In the genomic region with DNA sequence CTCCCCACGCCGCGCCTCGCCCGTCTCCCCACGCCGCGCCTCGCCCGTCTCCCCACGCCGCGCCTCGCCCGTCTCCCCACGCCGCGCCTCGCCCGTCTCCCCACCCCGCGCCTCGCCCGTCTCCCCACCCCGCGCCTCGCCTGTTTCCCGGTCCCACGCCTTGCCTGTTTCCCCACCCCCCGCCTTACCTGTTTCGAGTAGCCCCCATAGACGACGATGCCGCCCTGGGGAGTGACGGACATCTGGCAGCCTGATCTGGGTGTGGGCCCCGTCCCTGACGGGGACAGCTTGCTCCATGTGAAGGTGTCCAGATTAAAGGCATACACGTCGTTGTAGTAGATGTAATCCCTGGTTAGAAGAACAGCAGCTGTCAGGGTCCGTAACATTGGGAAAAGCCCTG, we compare ENCODE assay signal across 7 cellular contexts. TPM values are rescaled to one million over a fixed set of nuclear protein-coding genes. Genes with fewer than 3 reads are reported as not detected.
DNase-seq lines count a peak whose midpoint lies in the region; ATAC-seq and TF ChIP-seq lines count a peak whose summit lies in the region.
"Not testable (repeated sequence)": the region's sequence is repeated elsewhere in the genome, so short reads cannot be mapped to it uniquely, and the experiment has no call there.

No MANE protein-coding gene starts in this region.

- not testable (repeated sequence) for H2BK20ac ChIP-seq in H9 (ENCODE audit: low read depth, low read length, poor library complexity, severe bottlenecking)

- H3K4ac ChIP-seq in H9 (ENCODE audit: low read depth, low read length): not testable (repeated sequence)

- H3K27ac ChIP-seq in BLaER1: peak overlapping the region; percentile 77
- not testable (repeated sequence) for H3K27ac ChIP-seq in H9 (ENCODE audit: insufficient read length, low read depth, low read length); osteoblast (ENCODE audit: low read depth, low read length)
- peak overlapping the region; percentile 79 for H3K27ac ChIP-seq in OCI-LY7 (ENCODE audit: low read depth, low read length, poor library complexity, severe bottlenecking)

- not testable (repeated sequence) for H3K79me2 ChIP-seq in H9 (ENCODE audit: insufficient read depth, low read length); osteoblast (ENCODE audit: insufficient read depth, low read length)
- H3K79me2 ChIP-seq in OCI-LY7 (ENCODE audit: insufficient read depth, low read depth, low read length): peaks cover 37% of the 10 kb centered on the region; the same call in 1 of the 2 replicates

- not testable (repeated sequence) for H3K18ac ChIP-seq in H9 (ENCODE audit: insufficient read length, low read depth, low read length)

- not testable (repeated sequence) for H3K9me3 Mint-ChIP-seq in H9; activated naive CD4-positive, alpha-beta T cell treated with anti-CD3 and anti-CD28 coated beads, Interleukin-2, amount 10 ng/mL, durations not matched to agents 7 days and 5 days; endothelial cell (ENCODE audit: unreplicated experiment); memory B cell

- not testable (repeated sequence) for H4K20me1 ChIP-seq in BLaER1; H9 (ENCODE audit: control insufficient read depth, insufficient read depth, insufficient read length); OCI-LY7 (ENCODE audit: insufficient read depth, low read length)
- H4K20me1 ChIP-seq in osteoblast (ENCODE audit: insufficient read depth, low read length): peaks cover 20% of the 10 kb centered on the region

- not testable (repeated sequence) for H4K91ac ChIP-seq in H9 (ENCODE audit: insufficient read length, low read depth, low read length)

- H3K27ac Mint-ChIP-seq in H9 (peak overlapping the region in 2 of 3 experiments; percentile 42 to 54; a peak in 2 of 7 replicates), endothelial cell (ENCODE audit: unreplicated experiment) (peak overlapping the region; percentile 80), memory B cell (peak overlapping the region; percentile 78)
- peak overlapping the region; percentile 35 for H3K27ac Mint-ChIP-seq in activated naive CD4-positive, alpha-beta T cell treated with anti-CD3 and anti-CD28 coated beads, Interleukin-2, amount 10 ng/mL, durations not matched to agents 7 days and 5 days

- H3K36me3 Mint-ChIP-seq in H9 (ENCODE audit: insufficient read depth in 1 of 3, low read depth in 3 of 3) (peaks cover 45 to 89% (median 77%) of the 10 kb centered on the region in 3 experiments), endothelial cell (ENCODE audit: low read depth, unreplicated experiment) (peaks cover 34% of the 10 kb centered on the region), memory B cell (peaks cover 39% of the 10 kb centered on the region)
- H3K36me3 Mint-ChIP-seq in activated naive CD4-positive, alpha-beta T cell treated with anti-CD3 and anti-CD28 coated beads, Interleukin-2, amount 10 ng/mL, durations not matched to agents 7 days and 5 days: peaks cover 61% of the 10 kb centered on the region

- H2BK120ac ChIP-seq in H9 (ENCODE audit: low read depth, low read length, poor library complexity, severe bottlenecking): not testable (repeated sequence)

- peak overlapping the region; percentile 56; the same call in 1 of the 2 replicates for H3K4me2 ChIP-seq in BLaER1
- H3K4me2 ChIP-seq in H9 (ENCODE audit: insufficient read depth, insufficient read length, low read length); OCI-LY7 (ENCODE audit: low read length); osteoblast (ENCODE audit: insufficient read depth, low read length): not testable (repeated sequence)

- H3K23me2 ChIP-seq in H9 (ENCODE audit: insufficient read length, low read depth, low read length, poor library complexity, severe bottlenecking): not testable (repeated sequence)

- H4K5ac ChIP-seq in H9 (ENCODE audit: insufficient read length, low read depth, low read length): not testable (repeated sequence)

- CTCF ChIA-PET in OCI-LY7 (lab: Charles Lee; ENCODE audit: unreplicated experiment); activated naive CD4-positive, alpha-beta T cell treated with anti-CD3 and anti-CD28 coated beads, Interleukin-2, amount 10 ng/mL, durations not matched to agents 7 days and 5 days (lab: Charles Lee): not testable (repeated sequence)

- not testable (repeated sequence) for ATAC-seq in memory B cell (ENCODE audit: low read depth)

- not testable (repeated sequence) for H3K9me2 ChIP-seq in OCI-LY7 (ENCODE audit: insufficient read depth, low read length)

- not testable (repeated sequence) for H2AK5ac ChIP-seq in H9 (ENCODE audit: insufficient read length, low read length)

- H2BK12ac ChIP-seq in H9 (ENCODE audit: insufficient read length, low read depth, low read length): not testable (repeated sequence)

- not testable (repeated sequence) for H4K8ac ChIP-seq in H9 (replicated peaks; ENCODE audit: insufficient read length, low read depth, low read length)

- not testable (repeated sequence) for H2BK15ac ChIP-seq in H9 (ENCODE audit: low read depth, low read length)

- H3K79me1 ChIP-seq in H9 (ENCODE audit: insufficient read depth, low read depth, low read length, poor library complexity, severe bottlenecking): not testable (repeated sequence)

- not testable (repeated sequence) for H2BK5ac ChIP-seq in H9 (ENCODE audit: insufficient read length, low read length)

- H3K9ac ChIP-seq in BLaER1: peak overlapping the region; percentile 56; the same call in 1 of the 2 replicates
- not testable (repeated sequence) for H3K9ac ChIP-seq in H9 (ENCODE audit: extremely low read depth, insufficient read length, low read length)

- POLR2A ChIA-PET in OCI-LY7 (lab: Charles Lee): not testable (repeated sequence)

- H3K4me1 ChIP-seq in BLaER1 (peaks cover 68% of the 10 kb centered on the region), OCI-LY7 (ENCODE audit: insufficient read depth, low read length, poor library complexity, severe bottlenecking) (peaks cover 85% of the 10 kb centered on the region)
- H3K4me1 ChIP-seq in H9 (ENCODE audit: insufficient read depth, low read length); osteoblast (ENCODE audit: insufficient read depth, low read length): not testable (repeated sequence)

- H3K27me3 ChIP-seq in BLaER1; H9 (ENCODE audit: insufficient read depth, low read length); osteoblast (ENCODE audit: insufficient read depth, low read length): not testable (repeated sequence)

- H3K4me1 Mint-ChIP-seq in H9; activated naive CD4-positive, alpha-beta T cell treated with anti-CD3 and anti-CD28 coated beads, Interleukin-2, amount 10 ng/mL, durations not matched to agents 7 days and 5 days: not testable (repeated sequence)
- H3K4me1 Mint-ChIP-seq in endothelial cell (ENCODE audit: unreplicated experiment): peaks cover 21% of the 10 kb centered on the region
- peaks cover 19% of the 10 kb centered on the region for H3K4me1 Mint-ChIP-seq in memory B cell

- not testable (repeated sequence) for H3K9me3 ChIP-seq in BLaER1; H9 (ENCODE audit: control insufficient read depth, low read depth, low read length); OCI-LY7 (ENCODE audit: low read length); osteoblast (ENCODE audit: low read depth, low read length)

- H3K14ac ChIP-seq in H9 (ENCODE audit: insufficient read depth, low read length): not testable (repeated sequence)

- not testable (repeated sequence) for H3K4me3 Mint-ChIP-seq in H9; activated naive CD4-positive, alpha-beta T cell treated with anti-CD3 and anti-CD28 coated beads, Interleukin-2, amount 10 ng/mL, durations not matched to agents 7 days and 5 days; endothelial cell (ENCODE audit: unreplicated experiment); memory B cell

- not testable (repeated sequence) for H3K4me3 ChIP-seq in BLaER1; OCI-LY7 (ENCODE audit: low read depth, low read length, poor library complexity, severe bottlenecking); osteoblast (ENCODE audit: insufficient read depth, low read length)

- H3K56ac ChIP-seq in H9 (ENCODE audit: insufficient read length, low read depth, low read length): not testable (repeated sequence)

- H3K27me3 Mint-ChIP-seq in H9 (ENCODE audit: low read depth); activated naive CD4-positive, alpha-beta T cell treated with anti-CD3 and anti-CD28 coated beads, Interleukin-2, amount 10 ng/mL, durations not matched to agents 7 days and 5 days; endothelial cell (ENCODE audit: unreplicated experiment); memory B cell: not testable (repeated sequence)

- not testable (repeated sequence) for TF ChIP-seq CTCF in H9 (conservative IDR thresholded peaks at IDR 0.05); OCI-LY7 (conservative IDR thresholded peaks at IDR 0.05; ENCODE audit: low read length); endothelial cell (IDR thresholded peaks at IDR 0.05; ENCODE audit: unreplicated experiment); osteoblast (IDR thresholded peaks at IDR 0.05; ENCODE audit: extremely low read depth, low read depth, low read length)

- H3K23ac ChIP-seq in H9 (ENCODE audit: insufficient read length, low read depth, low read length): not testable (repeated sequence)

- DNase-seq in H9; OCI-LY7 (ENCODE audit: low spot score); activated naive CD4-positive, alpha-beta T cell treated with anti-CD3 and anti-CD28 coated beads, Interleukin-2, amount 10 ng/mL, durations not matched to agents 7 days and 5 days; endothelial cell (ENCODE audit: low spot score); memory B cell (ENCODE audit: low spot score in 2 of 2): not testable (repeated sequence)
- DNase-seq in osteoblast (ENCODE audit: insufficient read length, low spot score, missing footprints): peak; percentile 48

- H3K36me3 ChIP-seq in BLaER1 (peaks cover 47% of the 10 kb centered on the region), OCI-LY7 (ENCODE audit: insufficient read depth, low read length) (peaks cover 84% of the 10 kb centered on the region), osteoblast (ENCODE audit: insufficient read depth, low read length) (peaks cover 13% of the 10 kb centered on the region)

- not testable (repeated sequence) for BruUV-seq in OCI-LY7 (replicated peaks; lab: Mats Ljungman, UMichigan)

- not testable (repeated sequence) for H3T11ph ChIP-seq in H9 (ENCODE audit: low read length)

- H2AFZ ChIP-seq in H9 (ENCODE audit: low read length); OCI-LY7 (ENCODE audit: low read length); osteoblast (ENCODE audit: low read length): not testable (repeated sequence)

- intact Hi-C loops in OCI-LY7 (cut with micrococcal nuclease; ENCODE audit: unreplicated experiment): not testable (repeated sequence)

- WGBS in H9 (ENCODE audit: extremely low coverage, insufficient read length, low lambda C conversion rate): no CpG with 5 or more reads among the region's 40 CpGs

RNA-seq across cellular contexts. Expression of a gene that starts 39.2 kb away (rescaled TPM):
- 74.5 and 76.2 TPM in 2 replicates for total RNA-seq in H9 (2021)
- total RNA-seq in OCI-LY7 (2014; rRNA removed; shearing (Covaris generic)): 146 and 147 TPM in 2 replicates
- 213 and 233 TPM in 2 replicates for total RNA-seq in OCI-LY7 (2022)
- 43.4 TPM for total RNA-seq in endothelial cell (ENCODE audit: unreplicated experiment)
- 22.1 and 23.3 TPM in 2 replicates for total RNA-seq in osteoblast
